In the genomic region with DNA sequence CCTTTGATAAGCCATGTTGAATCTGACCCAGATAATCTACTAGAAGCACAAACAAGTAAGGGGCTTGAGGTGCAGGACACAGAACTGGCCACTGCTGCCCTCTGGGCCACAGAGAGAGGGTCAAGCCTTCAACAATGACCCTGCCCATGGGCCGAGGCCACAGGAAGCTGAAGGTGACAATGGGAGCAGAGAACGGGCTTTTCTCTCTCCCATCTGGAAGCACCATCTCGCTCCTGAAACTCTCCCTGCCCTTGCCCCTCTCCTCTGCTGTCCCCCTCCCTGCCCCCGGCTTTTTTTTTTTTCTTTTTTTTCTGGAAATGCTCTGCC, we compare ENCODE assay signal across 20 cellular contexts.
A peak's percentile ranks its signal among the peaks of the same experiment; 100 is the strongest.
DNase-seq lines count a peak whose midpoint lies in the region; FAIRE-seq and TF ChIP-seq lines count a peak whose summit lies in the region.
"Had no signal": no experiment of that assay in that cellular context is flagged by ENCODE, and none has a peak within 500 bp of the region (broad histone marks: within the 10 kb centered on the region; RNA-seq: fewer than 3 reads in every experiment).

No MANE protein-coding gene starts in this region.

- TF ChIP-seq POLR2A in breast epithelium (IDR thresholded peaks at IDR 0.05), result no peak
- TF ChIP-seq POLR2A in GM12891 (IDR thresholded peaks at IDR 0.05; ENCODE audit: low read depth, low read length), result no peak

- no peak for FAIRE-seq in GM12891 (lab: Jason Lieb, UNC)
- FAIRE-seq: GM12892, GM18507, H54 had no signal

- H3K9ac ChIP-seq in mammary epithelial cell (ENCODE audit: insufficient read depth, low read length) (no peak overlapping the region), adipocyte (ENCODE audit: low read length) (peak overlapping the region; percentile 62), fibroblast of lung (ENCODE audit: insufficient read depth, low read length) (no peak overlapping the region)

- no peaks in the 10 kb centered on the region for H3K9me3 ChIP-seq in mammary epithelial cell (replicated peaks; ENCODE audit: insufficient read depth, low read length)
- no peaks in the 10 kb centered on the region for H3K9me3 ChIP-seq in breast epithelium
- H3K9me3 ChIP-seq in adipocyte (ENCODE audit: control insufficient read depth, low read length), result no peaks in the 10 kb centered on the region
- H3K9me3 ChIP-seq in fibroblast of lung (ENCODE audit: control insufficient read depth, insufficient read depth, low read depth, low read length), result no peaks in the 10 kb centered on the region
- no peaks in the 10 kb centered on the region for H3K9me3 ChIP-seq in A673 (ENCODE audit: low read depth, low read length, poor library complexity, severe bottlenecking)

- 89% methylated on average over 4 of the region's 4 CpGs for WGBS in mammary epithelial cell (ENCODE audit: low coverage, missing lambda C conversion rate)

- H3K27me3 ChIP-seq in mammary epithelial cell (ENCODE audit: insufficient read depth, low read length) (no peaks in the 10 kb centered on the region), breast epithelium (no peaks in the 10 kb centered on the region), adipocyte (replicated peaks; ENCODE audit: control insufficient read depth, insufficient read depth, low read length) (no peaks in the 10 kb centered on the region), fibroblast of lung (ENCODE audit: control insufficient read depth, insufficient read depth, low read length) (no peaks in the 10 kb centered on the region), A673 (replicated peaks; ENCODE audit: insufficient read depth, low read depth, low read length, poor library complexity) (no peaks in the 10 kb centered on the region)

- H3K4me3 ChIP-seq in mammary epithelial cell (replicated peaks in 1 of 3; ENCODE audit: insufficient read depth in 1 of 3, low read depth in 2 of 3, low read length in 3 of 3), result no peak overlapping the region
- H3K4me3 ChIP-seq in breast epithelium, result no peak overlapping the region
- no peak overlapping the region for H3K4me3 ChIP-seq in adipocyte (ENCODE audit: low read length)
- no peak overlapping the region for H3K4me3 ChIP-seq in fibroblast of lung (replicated peaks in 1 of 4; ENCODE audit: control extremely low read depth in 1 of 4, insufficient read depth in 1 of 4, low read depth in 3 of 4, low read length in 4 of 4)
- H3K4me3 ChIP-seq in A673 (ENCODE audit: low read depth, low read length, poor library complexity, severe bottlenecking), result no peak overlapping the region

- no peak for TF ChIP-seq CTCF in mammary epithelial cell (conservative IDR thresholded peaks at IDR 0.05 in 1 of 2, IDR thresholded peaks at IDR 0.05 in 1 of 2; ENCODE audit: extremely low read depth in 1 of 2, insufficient read depth in 1 of 2, low read depth in 1 of 2, low read length in 2 of 2)
- no peak for TF ChIP-seq CTCF in breast epithelium (IDR thresholded peaks at IDR 0.05)
- TF ChIP-seq CTCF in fibroblast of lung (conservative IDR thresholded peaks at IDR 0.05 in 1 of 2, IDR thresholded peaks at IDR 0.05 in 1 of 2; ENCODE audit: low read depth in 1 of 2, low read length in 2 of 2), result no peak
- no peak for TF ChIP-seq CTCF in A673 (conservative IDR thresholded peaks at IDR 0.05; ENCODE audit: low read depth, low read length)

- H3K27ac ChIP-seq in mammary epithelial cell (ENCODE audit: insufficient read depth, low read depth, low read length) (no peak overlapping the region), breast epithelium (no peak overlapping the region), fibroblast of lung (ENCODE audit: insufficient read depth, low read length) (peak overlapping the region; percentile 66), A673 (ENCODE audit: low read depth, low read length, poor library complexity, severe bottlenecking) (no peak overlapping the region)

- H2AFZ ChIP-seq in mammary epithelial cell (ENCODE audit: low read depth, low read length) (peak overlapping the region; percentile 29), fibroblast of lung (ENCODE audit: low read length) (peak overlapping the region; percentile 43)

- H3K79me2 ChIP-seq in mammary epithelial cell (ENCODE audit: insufficient read depth, low read length) (no peaks in the 10 kb centered on the region), fibroblast of lung (ENCODE audit: control insufficient read depth, insufficient read depth, low read length) (no peaks in the 10 kb centered on the region)

- intact Hi-C loops in mammary epithelial cell (cut with micrococcal nuclease), result no loop called here
- intact Hi-C loops in breast epithelium (cut with DNase I; ENCODE audit: low total_unique reads), result no loop called here
- intact Hi-C loops in cardiac septum (cut with DNase I), result no loop called here
- intact Hi-C loops in A673 (cut with micrococcal nuclease; ENCODE audit: unreplicated experiment), result no loop called here

- no peaks in the 10 kb centered on the region for H3K36me3 ChIP-seq in mammary epithelial cell (ENCODE audit: insufficient read depth, low read length)
- no peaks in the 10 kb centered on the region for H3K36me3 ChIP-seq in breast epithelium
- no peaks in the 10 kb centered on the region for H3K36me3 ChIP-seq in adipocyte (ENCODE audit: control insufficient read depth, insufficient read depth, low read length, severe bottlenecking)
- no peaks in the 10 kb centered on the region for H3K36me3 ChIP-seq in fibroblast of lung (ENCODE audit: control insufficient read depth, insufficient read depth, low read length)
- no peaks in the 10 kb centered on the region for H3K36me3 ChIP-seq in A673 (ENCODE audit: insufficient read depth, low read length, poor library complexity, severe bottlenecking)

- dilution Hi-C loops in mammary epithelial cell (cut with HindIII; ENCODE audit: low sequenced_read_pairs), result no loop called here

- no peaks in the 10 kb centered on the region for H4K20me1 ChIP-seq in mammary epithelial cell (ENCODE audit: insufficient read depth, low read length)
- H4K20me1 ChIP-seq in fibroblast of lung (ENCODE audit: control insufficient read depth, extremely low read depth, insufficient read depth, low read length), result no peaks in the 10 kb centered on the region

- POLR2A ChIA-PET in A673 (lab: Charles Lee; ENCODE audit: low non-redundant PET), result no interaction called here

- DNase-seq in mammary epithelial cell (no peak), breast epithelium (ENCODE audit: low spot score in 2 of 2) (no peak), adipocyte (ENCODE audit: low read depth) (no peak), fibroblast of lung (ENCODE audit: low read depth in 2 of 2) (no peak), RPMI8226 (no peak), GM12891 (ENCODE audit: insufficient read length, low spot score) (no peak), cardiac septum (ENCODE audit: low spot score) (no peak), A673 (ENCODE audit: low spot score) (no peak)
- DNase-seq: Calu3; CD8-positive, alpha-beta T cell; DMS53; NCI-H1105; NCI-H2081; NCI-H446 treated with DMSO at 0.1 percent for 48 hours; NCI-H748 treated with DMSO at 0.1 percent for 48 hours; OCI-M1; SHP77 had no signal

- no peak overlapping the region for H3K4me2 ChIP-seq in mammary epithelial cell (ENCODE audit: insufficient read depth, low read depth, low read length)
- no peak overlapping the region for H3K4me2 ChIP-seq in fibroblast of lung (ENCODE audit: extremely low read depth, insufficient read depth, low read length)

- in situ Hi-C loops in mammary epithelial cell (cut with MboI; ENCODE audit: low sequenced_read_pairs in 2 of 2), result no loop called here

- CTCF ChIA-PET in mammary epithelial cell (lab: Charles Lee; ENCODE audit: low non-redundant PET) (no interaction called here), A673 (lab: Charles Lee) (no interaction called here)

- H3K4me1 ChIP-seq in mammary epithelial cell (ENCODE audit: insufficient read depth, low read length), result peaks cover 17% of the 10 kb centered on the region
- H3K4me1 ChIP-seq in breast epithelium, result no peaks in the 10 kb centered on the region
- peaks cover 40% of the 10 kb centered on the region for H3K4me1 ChIP-seq in adipocyte (ENCODE audit: control insufficient read depth, insufficient read depth, low read length)
- H3K4me1 ChIP-seq in fibroblast of lung (ENCODE audit: control insufficient read depth, extremely low read depth, insufficient read depth, low read length), result peaks cover 21% of the 10 kb centered on the region
- no peaks in the 10 kb centered on the region for H3K4me1 ChIP-seq in A673 (ENCODE audit: insufficient read depth, low read length, poor library complexity, severe bottlenecking)

- BruUV-seq in mammary epithelial cell (replicated peaks; lab: Mats Ljungman, UMichigan) (no TSS peak), A673 (replicated peaks; lab: Mats Ljungman, UMichigan) (no TSS peak)

TF ChIP-seq in GM12891, 5 proteins besides CTCF, POLR2A, EP300 and RAD21:
- TF ChIP-seq TAF1 (IDR thresholded peaks at IDR 0.05; ENCODE audit: low read depth, low read length), result no peak
- no peak for TF ChIP-seq PAX5 (IDR thresholded peaks at IDR 0.05; ENCODE audit: insufficient read depth, low read length, severe bottlenecking)
- no peak for TF ChIP-seq SPI1 (IDR thresholded peaks at IDR 0.05; ENCODE audit: low read depth, low read length)
- TF ChIP-seq POLR2AphosphoS5 (IDR thresholded peaks at IDR 0.05; ENCODE audit: low read depth, low read length), result no peak
- no peak for TF ChIP-seq POU2F2 (IDR thresholded peaks at IDR 0.05; ENCODE audit: low read depth, low read length)
